In the genomic region with DNA sequence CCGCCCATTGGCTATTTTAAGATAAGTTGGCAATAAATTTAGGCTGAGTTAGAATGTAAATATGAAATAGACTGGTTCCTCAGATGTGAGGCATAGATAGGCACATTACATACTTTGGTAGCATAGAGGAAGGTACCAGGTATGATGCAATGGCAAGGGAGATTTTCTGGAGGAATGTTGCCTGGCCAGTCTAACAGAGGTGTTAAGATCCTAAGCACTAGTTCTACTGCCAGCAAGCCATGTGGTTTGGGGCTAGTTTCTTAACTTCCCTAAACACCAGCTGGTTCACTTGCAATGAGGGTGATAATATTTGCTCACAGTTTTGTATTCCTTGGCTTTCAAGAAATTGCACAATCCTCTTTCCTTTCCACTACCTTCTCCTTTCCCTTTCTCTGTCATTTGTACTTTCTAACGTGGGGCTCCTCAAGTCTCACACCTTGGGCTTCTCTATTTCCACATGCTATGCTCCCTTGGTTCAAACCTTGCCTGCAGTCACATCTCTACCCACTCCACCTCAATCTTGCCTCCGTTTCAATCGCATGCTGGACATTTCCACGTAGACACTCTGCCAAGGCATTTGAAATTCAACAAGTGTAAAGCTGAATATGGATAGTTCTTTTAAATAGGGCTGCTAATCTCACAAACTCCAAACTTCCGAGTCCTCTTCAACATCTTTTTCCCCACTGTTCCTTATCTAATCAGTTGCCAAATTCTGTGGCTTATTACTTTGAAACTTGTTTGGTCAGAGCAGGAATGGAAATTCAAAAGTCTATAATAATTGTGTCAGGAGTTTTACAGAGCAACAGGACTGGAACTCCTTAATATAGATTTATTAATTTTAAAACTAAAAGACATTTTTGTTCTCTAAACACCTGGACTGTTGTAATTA, we compare ENCODE assay signal across 11 cellular contexts. TPM values are rescaled to one million over a fixed set of nuclear protein-coding genes. Genes with fewer than 3 reads are reported as not detected.
A peak's percentile ranks its signal among the peaks of the same experiment; 100 is the strongest.
DNase-seq lines count a peak whose midpoint lies in the region; ATAC-seq and TF ChIP-seq lines count a peak whose summit lies in the region.
"Had no signal": no experiment of that assay in that cellular context is flagged by ENCODE, and none has a peak within 500 bp of the region (broad histone marks: within the 10 kb centered on the region; RNA-seq: fewer than 3 reads in every experiment).

No MANE protein-coding gene starts in this region.

- intact Hi-C loops in spleen (cut with DNase I; ENCODE audit: low total_unique reads) = no loop called here

- no peak for TF ChIP-seq CTCF in RWPE1 (conservative IDR thresholded peaks at IDR 0.05; ENCODE audit: low read depth)
- TF ChIP-seq CTCF in foreskin keratinocyte (conservative IDR thresholded peaks at IDR 0.05) = no peak
- TF ChIP-seq CTCF in spleen (IDR thresholded peaks at IDR 0.05 in 8 of 11, conservative IDR thresholded peaks at IDR 0.05 in 3 of 11) = no peak
- no peak for TF ChIP-seq CTCF in WERI-Rb-1 (IDR thresholded peaks at IDR 0.05; ENCODE audit: low read depth, low read length)

- no peak for TF ChIP-seq POLR2A in spleen (IDR thresholded peaks at IDR 0.05)

- no peaks in the 10 kb centered on the region for H3K9me3 ChIP-seq in spleen
- peaks cover 6% of the 10 kb centered on the region for H3K9me3 ChIP-seq in WERI-Rb-1 (ENCODE audit: severe bottlenecking)

- H3K4me3 ChIP-seq in spleen = peak overlapping the region in 1 of 8 donors; percentile 22
- no peak overlapping the region for H3K4me3 ChIP-seq in WERI-Rb-1 (ENCODE audit: low read depth, low read length)

- no peak overlapping the region for H3K27ac ChIP-seq in RWPE1
- H3K27ac ChIP-seq in foreskin keratinocyte = peak overlapping the region; percentile 72
- H3K27ac ChIP-seq in spleen = peak overlapping the region; percentile 20 to 100 (median 98)
- H3K27ac ChIP-seq in WERI-Rb-1 = no peak overlapping the region

- CTCF ChIA-PET in RWPE1 (lab: Yijun Ruan, JAX) = no interaction called here

- 31 to 52% (median 43%) methylated on average over 6 of the region's 6 CpGs for WGBS in spleen, 5 donors

- ATAC-seq in foreskin keratinocyte = peak; percentile 57
- no peak for ATAC-seq in HG02884 (IDR thresholded peaks at IDR 0.05; ENCODE audit: unreplicated experiment)
- ATAC-seq: sciatic nerve; stimulated activated effector memory CD8-positive, alpha-beta T cell treated with anti-CD3 and anti-CD28 coated beads, Interleukin-12 subunit alpha, Interleukin-12 subunit beta, amount 100 ng/mL, for 72 hours had no signal

- peak; percentile 69 for DNase-seq in HPDE6-E6E7 (ENCODE audit: extremely low spot score)
- peak; percentile 71 for DNase-seq in RWPE1 (ENCODE audit: low spot score)
- peak; percentile 96 to 97 for DNase-seq in foreskin keratinocyte
- DNase-seq in spleen = no peak
- DNase-seq in activated CD4-positive, alpha-beta T cell treated with anti-CD3 and anti-CD28 coated beads for 4 hours = no peak
- no peak for DNase-seq in hypothalamus (lab: John Stamatoyannopoulos, UW)
- DNase-seq in WERI-Rb-1 = no peak
- DNase-seq: central memory CD4-positive, alpha-beta T cell had no signal

- POLR2A ChIA-PET in RWPE1 (lab: Yijun Ruan, JAX; ENCODE audit: low non-redundant PET) = no interaction called here

- no peaks in the 10 kb centered on the region for H3K27me3 ChIP-seq in foreskin keratinocyte
- no peaks in the 10 kb centered on the region for H3K27me3 ChIP-seq in spleen (replicated peaks in 1 of 7)
- H3K27me3 ChIP-seq in WERI-Rb-1 (ENCODE audit: insufficient read depth, low read depth, severe bottlenecking) = peaks cover 69% of the 10 kb centered on the region

- peaks cover 23% of the 10 kb centered on the region for H3K4me1 ChIP-seq in foreskin keratinocyte
- H3K4me1 ChIP-seq in spleen = peaks cover 6 to 50% (median 18%) of the 10 kb centered on the region in 6 donors

- H3K36me3 ChIP-seq in spleen = no peaks in the 10 kb centered on the region
- H3K36me3 ChIP-seq in WERI-Rb-1 = no peaks in the 10 kb centered on the region

RNA-seq across cellular contexts. Expression of a gene that starts 4.6 kb away (rescaled TPM):
- total RNA-seq in foreskin keratinocyte (9.6 and 10.1 TPM in 2 replicates), spleen (100 to 1,000 TPM in 5 of 7 donors, 10 to 100 TPM in 2; 97.0 to 229 (median 116) TPM)
- polyA plus RNA-seq in foreskin keratinocyte (7.2 and 7.8 TPM in 2 replicates), spleen (10 to 100 TPM; 28.5 to 41.1 (median 28.5) TPM)

Comparison
In these comparisons a context has a peak if more than half of its experiments do, and no peak if none do; other contexts are left out.
1. DNase-seq: peak in HPDE6-E6E7 (single experiment), RWPE1 (single experiment) and foreskin keratinocyte (2 of 2); none in spleen (single experiment), activated CD4-positive, alpha-beta T cell treated with anti-CD3 and anti-CD28 coated beads for 4 hours (0 of 2), hypothalamus (0 of 51) and WERI-Rb-1 (single experiment).
2. H3K27ac ChIP-seq: peak in foreskin keratinocyte (single experiment) and spleen (8 of 8); none in RWPE1 (single experiment) and WERI-Rb-1 (single experiment).